2 cellular contexts compared by ENCODE assay signal in the genomic region with DNA sequence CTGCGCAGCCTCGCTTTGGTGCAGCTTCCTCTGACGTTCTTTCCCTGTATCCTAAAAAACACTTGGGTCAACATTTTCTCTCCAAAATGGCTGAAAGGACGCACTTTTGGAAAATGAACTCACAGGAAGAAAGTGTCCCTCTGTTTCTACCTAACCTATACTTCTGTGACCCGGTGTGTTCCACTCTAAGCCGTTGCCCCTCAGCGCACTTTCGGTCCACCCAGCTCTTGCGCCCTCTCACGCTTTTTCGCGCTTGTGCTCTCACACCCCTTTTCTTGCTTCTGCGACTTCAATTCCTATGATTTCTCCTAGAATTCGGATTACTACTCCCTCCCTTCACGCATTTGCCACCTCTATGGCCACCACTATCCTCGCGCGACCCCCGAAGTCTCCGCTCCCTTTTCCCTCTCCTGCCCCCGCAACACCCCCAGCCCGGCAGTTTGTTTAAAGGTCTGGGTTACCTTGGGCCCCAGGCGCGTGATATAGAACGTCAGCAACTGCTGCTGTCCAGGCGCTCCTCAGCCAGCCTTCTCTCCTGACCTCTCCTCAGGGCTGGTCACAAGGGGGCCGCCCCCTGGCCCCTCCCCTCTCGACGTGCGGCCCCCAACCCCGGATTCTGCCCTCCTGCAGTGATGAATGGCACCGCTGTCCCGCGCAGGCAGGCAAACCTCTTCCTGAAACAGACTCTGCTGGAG.
A peak's percentile ranks its signal among the peaks of the same experiment; 100 is the strongest.
TF ChIP-seq lines count a peak whose summit lies in the region.

A gene (minus strand): TSS at position 534 of the 695 bp plus-strand sequence. CDS start 909 bp downstream, outside the sequence.

TF ChIP-seq in WTC11, 78 proteins besides CTCF, POLR2A, EP300 and RAD21:
- TF ChIP-seq, protein P1, sequence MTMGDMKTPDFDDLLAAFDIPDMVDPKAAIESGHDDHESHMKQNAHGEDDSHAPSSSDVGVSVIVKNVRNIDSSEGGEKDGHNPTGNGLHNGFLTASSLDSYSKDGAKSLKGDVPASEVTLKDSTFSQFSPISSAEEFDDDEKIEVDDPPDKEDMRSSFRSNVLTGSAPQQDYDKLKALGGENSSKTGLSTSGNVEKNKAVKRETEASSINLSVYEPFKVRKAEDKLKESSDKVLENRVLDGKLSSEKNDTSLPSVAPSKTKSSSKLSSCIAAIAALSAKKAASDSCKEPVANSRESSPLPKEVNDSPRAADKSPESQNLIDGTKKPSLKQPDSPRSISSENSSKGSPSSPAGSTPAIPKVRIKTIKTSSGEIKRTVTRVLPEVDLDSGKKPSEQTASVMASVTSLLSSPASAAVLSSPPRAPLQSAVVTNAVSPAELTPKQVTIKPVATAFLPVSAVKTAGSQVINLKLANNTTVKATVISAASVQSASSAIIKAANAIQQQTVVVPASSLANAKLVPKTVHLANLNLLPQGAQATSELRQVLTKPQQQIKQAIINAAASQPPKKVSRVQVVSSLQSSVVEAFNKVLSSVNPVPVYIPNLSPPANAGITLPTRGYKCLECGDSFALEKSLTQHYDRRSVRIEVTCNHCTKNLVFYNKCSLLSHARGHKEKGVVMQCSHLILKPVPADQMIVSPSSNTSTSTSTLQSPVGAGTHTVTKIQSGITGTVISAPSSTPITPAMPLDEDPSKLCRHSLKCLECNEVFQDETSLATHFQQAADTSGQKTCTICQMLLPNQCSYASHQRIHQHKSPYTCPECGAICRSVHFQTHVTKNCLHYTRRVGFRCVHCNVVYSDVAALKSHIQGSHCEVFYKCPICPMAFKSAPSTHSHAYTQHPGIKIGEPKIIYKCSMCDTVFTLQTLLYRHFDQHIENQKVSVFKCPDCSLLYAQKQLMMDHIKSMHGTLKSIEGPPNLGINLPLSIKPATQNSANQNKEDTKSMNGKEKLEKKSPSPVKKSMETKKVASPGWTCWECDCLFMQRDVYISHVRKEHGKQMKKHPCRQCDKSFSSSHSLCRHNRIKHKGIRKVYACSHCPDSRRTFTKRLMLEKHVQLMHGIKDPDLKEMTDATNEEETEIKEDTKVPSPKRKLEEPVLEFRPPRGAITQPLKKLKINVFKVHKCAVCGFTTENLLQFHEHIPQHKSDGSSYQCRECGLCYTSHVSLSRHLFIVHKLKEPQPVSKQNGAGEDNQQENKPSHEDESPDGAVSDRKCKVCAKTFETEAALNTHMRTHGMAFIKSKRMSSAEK (CRISPR knock-in tag; IDR thresholded peaks at IDR 0.05; ENCODE audit: borderline replicate concordance): no peak
- TF ChIP-seq JAZF1 (CRISPR knock-in tag; IDR thresholded peaks at IDR 0.05) (no peak), GRHL2 (CRISPR knock-in tag; IDR thresholded peaks at IDR 0.05; ENCODE audit: insufficient replicate concordance, severe bottlenecking) (no peak), NFYB (CRISPR knock-in tag; conservative IDR thresholded peaks at IDR 0.05; ENCODE audit: low read depth) (no peak), ESRRA (CRISPR knock-in tag; IDR thresholded peaks at IDR 0.05; ENCODE audit: borderline replicate concordance) (no peak), SMAD4 (CRISPR knock-in tag; IDR thresholded peaks at IDR 0.05) (no peak), MYBL2 (CRISPR knock-in tag; IDR thresholded peaks at IDR 0.05) (no peak), SP1 (CRISPR knock-in tag; conservative IDR thresholded peaks at IDR 0.05) (no peak), GTF2I (CRISPR knock-in tag; conservative IDR thresholded peaks at IDR 0.05) (no peak), ZBTB21 (CRISPR knock-in tag; IDR thresholded peaks at IDR 0.05; ENCODE audit: borderline replicate concordance) (no peak), TP53 (CRISPR knock-in tag; IDR thresholded peaks at IDR 0.05) (no peak), EMX1 (CRISPR knock-in tag; IDR thresholded peaks at IDR 0.05) (no peak), NFATC4 (CRISPR knock-in tag; IDR thresholded peaks at IDR 0.05) (no peak), TEAD1 (CRISPR knock-in tag; IDR thresholded peaks at IDR 0.05) (no peak)
- TF ChIP-seq, protein P2, sequence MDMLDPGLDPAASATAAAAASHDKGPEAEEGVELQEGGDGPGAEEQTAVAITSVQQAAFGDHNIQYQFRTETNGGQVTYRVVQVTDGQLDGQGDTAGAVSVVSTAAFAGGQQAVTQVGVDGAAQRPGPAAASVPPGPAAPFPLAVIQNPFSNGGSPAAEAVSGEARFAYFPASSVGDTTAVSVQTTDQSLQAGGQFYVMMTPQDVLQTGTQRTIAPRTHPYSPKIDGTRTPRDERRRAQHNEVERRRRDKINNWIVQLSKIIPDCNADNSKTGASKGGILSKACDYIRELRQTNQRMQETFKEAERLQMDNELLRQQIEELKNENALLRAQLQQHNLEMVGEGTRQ (CRISPR knock-in tag; IDR thresholded peaks at IDR 0.05): no peak
- TF ChIP-seq, protein P3, sequence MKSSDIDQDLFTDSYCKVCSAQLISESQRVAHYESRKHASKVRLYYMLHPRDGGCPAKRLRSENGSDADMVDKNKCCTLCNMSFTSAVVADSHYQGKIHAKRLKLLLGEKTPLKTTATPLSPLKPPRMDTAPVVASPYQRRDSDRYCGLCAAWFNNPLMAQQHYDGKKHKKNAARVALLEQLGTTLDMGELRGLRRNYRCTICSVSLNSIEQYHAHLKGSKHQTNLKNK (CRISPR knock-in tag; IDR thresholded peaks at IDR 0.05): no peak

TF ChIP-seq in H1, 55 proteins besides CTCF, POLR2A, EP300 and RAD21:
- TF ChIP-seq RXRA (IDR thresholded peaks at IDR 0.05; ENCODE audit: insufficient read depth, low read depth, low read length): no peak
- no peak for TF ChIP-seq YY1 (IDR thresholded peaks at IDR 0.05; ENCODE audit: low read depth, low read length)
- TF ChIP-seq RFX5 (IDR thresholded peaks at IDR 0.05; ENCODE audit: borderline replicate concordance, low read depth, low read length): no peak
- no peak for TF ChIP-seq KDM5A (IDR thresholded peaks at IDR 0.05; ENCODE audit: low read length)
- peak; percentile 58 for TF ChIP-seq POLR2AphosphoS5 (IDR thresholded peaks at IDR 0.05; ENCODE audit: low read depth, low read length)
- 0 out of 2 replicates have a peak, but pooled peaks have one; percentile 37 for TF ChIP-seq CREB1 (IDR thresholded peaks at IDR 0.05)
- no peak for TF ChIP-seq JUND (IDR thresholded peaks at IDR 0.05; ENCODE audit: low read length)
- no peak for TF ChIP-seq BRCA1 (IDR thresholded peaks at IDR 0.05; ENCODE audit: low read depth, low read length)
- peak; percentile 38 for TF ChIP-seq TAF7 (optimal IDR thresholded peaks at IDR 0.05; ENCODE audit: borderline replicate concordance, low read depth, low read length)
- TF ChIP-seq TBP (IDR thresholded peaks at IDR 0.05; ENCODE audit: low read depth, low read length): 0 out of 2 replicates have a peak, but pooled peaks have one; percentile 31
- TF ChIP-seq, protein P4, sequence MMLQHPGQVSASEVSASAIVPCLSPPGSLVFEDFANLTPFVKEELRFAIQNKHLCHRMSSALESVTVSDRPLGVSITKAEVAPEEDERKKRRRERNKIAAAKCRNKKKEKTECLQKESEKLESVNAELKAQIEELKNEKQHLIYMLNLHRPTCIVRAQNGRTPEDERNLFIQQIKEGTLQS (IDR thresholded peaks at IDR 0.05; ENCODE audit: insufficient read depth, low read depth, low read length): no peak
